21 cellular contexts compared by ENCODE assay signal in genomic region chr9:130431536-130432303, GRCh38.
"Had no signal": no experiment of that assay in that cellular context is flagged by ENCODE, and none has a peak within 500 bp of the region (broad histone marks: within the 10 kb centered on the region; RNA-seq: fewer than 3 reads in every experiment).

No MANE protein-coding gene starts in this region.

- H3K4me2 ChIP-seq: SK-N-SH had no signal

- DNase-seq: activated CD4-positive, alpha-beta T cell treated with anti-CD3 and anti-CD28 coated beads for 48 hours; activated CD4-positive, alpha-beta T cell treated with anti-CD3 and anti-CD28 coated beads, Interleukin-2, amount 50 U/mL, for 4 hours; activated CD8-positive, alpha-beta memory T cell treated with anti-CD3 and anti-CD28 coated beads, Interleukin-2, amount 50 U/mL, for 48 hours; activated CD8-positive, alpha-beta T cell treated with anti-CD3 and anti-CD28 coated beads, Interleukin-2, amount 10 ng/mL, durations not matched to agents 7 days and 5 days; activated naive CD4-positive, alpha-beta T cell treated with anti-CD3 and anti-CD28 coated beads, Interleukin-2, amount 50 U/mL, for 16 hours; activated naive CD8-positive, alpha-beta T cell treated with anti-CD3 and anti-CD28 coated beads, Interleukin-2, amount 10 ng/mL, durations not matched to agents 7 days and 5 days; activated T-cell treated with anti-CD3 and anti-CD28 coated beads, Interleukin-2, amount 50 U/mL, for 1 hour; adrenal gland; anterior cingulate cortex; central memory CD4-positive, alpha-beta T cell; MM.1S; NCI-H1105 treated with DMSO at 0.1 percent for 48 hours; NCI-H146; NCI-H187 treated with DMSO at 0.1 percent for 48 hours; NCI-H2081 treated with DMSO at 0.1 percent for 48 hours; NCI-H446; T-helper 1 cell had no signal

- H3K36me3 ChIP-seq: adrenal gland, SJCRH30 had no signal

- H3K27ac ChIP-seq: adrenal gland, SJCRH30 had no signal

- ATAC-seq: activated CD4-positive, CD25-positive, alpha-beta regulatory T cell treated with anti-CD3 and anti-CD28 coated beads, Interleukin-2, amount 50 U/mL, for 24 hours; activated CD8-positive, alpha-beta T cell treated with anti-CD3 and anti-CD28 coated beads, Interleukin-2, amount 10 ng/mL, durations not matched to agents 7 days and 5 days had no signal

- H3K9ac ChIP-seq: SK-N-SH had no signal

- H3K9me3 ChIP-seq: adrenal gland, SJCRH30, SK-N-SH had no signal

- H3K4me3 ChIP-seq: adrenal gland, SJCRH30 had no signal

- FAIRE-seq: RCC 7860 had no signal

- H3K27me3 ChIP-seq: adrenal gland, SJCRH30 had no signal
